ENCODE assay signal across 10 cellular contexts in the genomic region with DNA sequence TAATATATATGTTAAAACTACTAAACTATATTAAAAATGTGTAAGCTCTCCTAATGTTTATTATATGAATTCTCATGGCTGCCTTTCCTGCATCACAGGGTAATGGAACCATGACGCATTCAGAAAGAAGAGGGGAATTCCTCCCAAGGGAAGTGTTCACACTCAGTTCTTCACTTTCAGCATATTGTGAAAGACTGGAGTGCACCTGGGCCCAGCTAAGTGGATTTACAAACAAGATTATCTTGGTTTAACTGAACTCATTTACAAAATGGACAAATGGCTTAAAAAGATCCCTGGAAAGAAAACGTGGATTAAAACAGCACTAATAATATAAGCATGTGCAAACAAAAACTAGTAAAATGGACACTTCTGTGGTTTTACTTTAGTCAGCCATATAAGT.
DNase-seq lines count a peak whose midpoint lies in the region; ATAC-seq and TF ChIP-seq lines count a peak whose summit lies in the region.
"Had no signal": no experiment of that assay in that cellular context is flagged by ENCODE, and none has a peak within 500 bp of the region (broad histone marks: within the 10 kb centered on the region; RNA-seq: fewer than 3 reads in every experiment).

No MANE protein-coding gene starts in this region.

- DNase-seq in NCI-H1417 (lab: John Stamatoyannopoulos, UW): peak in 2 of 3 experiments; percentile 38 to 89
- no peak for DNase-seq in NCI-H1417 treated with DMSO at 0.1 percent for 48 hours (lab: John Stamatoyannopoulos, UW)
- DNase-seq in RWPE1 (ENCODE audit: low spot score): peak; percentile 8
- DNase-seq in sciatic nerve (ENCODE audit: low spot score): no peak
- DNase-seq in SIG-M5 treated with dmso at 0.1 percent for 504 hours (lab: John Stamatoyannopoulos, UW; ENCODE audit: unreplicated experiment): no peak
- no peak for DNase-seq in colonic mucosa
- no peak for DNase-seq in right atrium auricular region (ENCODE audit: low spot score)
- DNase-seq: stimulated activated naive B cell treated with anti-CD40 and anti-IgM and Interleukin-4, amounts not matched to agents 10 μg/mL and 1 μg/mL and 100 μg/mL, for 72 hours had no signal

- no peak overlapping the region for H3K27ac ChIP-seq in RWPE1
- no peak overlapping the region for H3K27ac ChIP-seq in colonic mucosa
- H3K27ac ChIP-seq in right atrium auricular region: no peak overlapping the region
- H3K27ac ChIP-seq: 22Rv1 had no signal

- no peak overlapping the region for H3K9ac ChIP-seq in colonic mucosa (ENCODE audit: low read depth in 2 of 2, low read length in 2 of 2)

- no peak overlapping the region for H3K4me3 ChIP-seq in colonic mucosa
- no peak overlapping the region for H3K4me3 ChIP-seq in right atrium auricular region

- H3K27me3 ChIP-seq in colonic mucosa (no peaks in the 10 kb centered on the region), right atrium auricular region (no peaks in the 10 kb centered on the region)

- no peaks in the 10 kb centered on the region for H3K4me1 ChIP-seq in colonic mucosa
- no peaks in the 10 kb centered on the region for H3K4me1 ChIP-seq in right atrium auricular region

- H3K9me3 ChIP-seq in colonic mucosa (no peaks in the 10 kb centered on the region), right atrium auricular region (no peaks in the 10 kb centered on the region)

- no peaks in the 10 kb centered on the region for H3K36me3 ChIP-seq in colonic mucosa
- H3K36me3 ChIP-seq in right atrium auricular region: no peaks in the 10 kb centered on the region

- CTCF ChIA-PET in RWPE1 (lab: Yijun Ruan, JAX): interaction anchor here (0.7 kb wide), 1 partner anchor 254 kb away, joined by 4 read pairs; no protein-coding TSS in a partner anchor

- no peak for TF ChIP-seq CTCF in RWPE1 (conservative IDR thresholded peaks at IDR 0.05; ENCODE audit: low read depth)
- TF ChIP-seq CTCF in colonic mucosa (IDR thresholded peaks at IDR 0.05): no peak
- no peak for TF ChIP-seq CTCF in right atrium auricular region (IDR thresholded peaks at IDR 0.05)

- ATAC-seq in HG02973 (IDR thresholded peaks at IDR 0.05; ENCODE audit: unreplicated experiment) (peak; percentile 95), sciatic nerve (peak; percentile 65)

- POLR2A ChIA-PET in RWPE1 (lab: Yijun Ruan, JAX; ENCODE audit: low non-redundant PET): no interaction called here

- intact Hi-C loops in sciatic nerve (cut with DNase I): no loop called here
- intact Hi-C loops in colonic mucosa (cut with DNase I): no loop called here

Comparison
In these comparisons a context has a peak if more than half of its experiments do, and no peak if none do; other contexts are left out.
1. DNase-seq: peak in NCI-H1417 (2 of 3) and RWPE1 (single experiment); none in NCI-H1417 treated with DMSO at 0.1 percent for 48 hours (single experiment), sciatic nerve (single experiment), SIG-M5 treated with dmso at 0.1 percent for 504 hours (single experiment), colonic mucosa (single experiment) and right atrium auricular region (single experiment).